Comparison of ENCODE assay signal across 1 cellular context in genomic region chr2:110691612-110692258, GRCh38.
A peak's percentile ranks its signal among the peaks of the same experiment; 100 is the strongest.
TF ChIP-seq lines count a peak whose summit lies in the region.

No MANE protein-coding gene starts in this region.

TF ChIP-seq in K562, 482 proteins besides CTCF, POLR2A, EP300 and RAD21 (continued from another document and continues in another):
- TF ChIP-seq ZFP91 (CRISPR knock-in tag; IDR thresholded peaks at IDR 0.05) (no peak), ZNF282 (CRISPR knock-in tag; IDR thresholded peaks at IDR 0.05) (no peak), ZNF586 (CRISPR knock-in tag; conservative IDR thresholded peaks at IDR 0.05) (no peak), SRSF9 (IDR thresholded peaks at IDR 0.05; ENCODE audit: borderline replicate concordance, low read depth, low read length) (no peak), SUPT5H (IDR thresholded peaks at IDR 0.05) (no peak), ZNF212 (CRISPR knock-in tag; IDR thresholded peaks at IDR 0.05) (no peak), HMBOX1 (IDR thresholded peaks at IDR 0.05) (peak; percentile 86; the same call in 1 of the 2 replicates), ZFP30 (CRISPR knock-in tag; IDR thresholded peaks at IDR 0.05; ENCODE audit: borderline replicate concordance) (no peak), XRCC3 (IDR thresholded peaks at IDR 0.05) (no peak), COPS2 (conservative IDR thresholded peaks at IDR 0.05) (no peak), ETV5 (CRISPR knock-in tag; IDR thresholded peaks at IDR 0.05; ENCODE audit: low read depth) (no peak), MTA1 (IDR thresholded peaks at IDR 0.05; ENCODE audit: borderline replicate concordance) (0 out of 2 replicates have a peak, but pooled peaks have one; percentile 19), ZMIZ1 (IDR thresholded peaks at IDR 0.05; ENCODE audit: low read depth in 2 of 2, low read length in 2 of 2) (no peak), ZNF3 (CRISPR knock-in tag; IDR thresholded peaks at IDR 0.05) (no peak), ZNF644 (tag; IDR thresholded peaks at IDR 0.05; ENCODE audit: low read depth) (no peak), NR2F6 (CRISPR knock-in tag; IDR thresholded peaks at IDR 0.05) (no peak), TCF3 (CRISPR knock-in tag; IDR thresholded peaks at IDR 0.05) (peak; percentile 79), ZSCAN32 (CRISPR knock-in tag; IDR thresholded peaks at IDR 0.05) (no peak), ZNF134 (CRISPR knock-in tag; conservative IDR thresholded peaks at IDR 0.05) (no peak), NFE2L1 (tag; IDR thresholded peaks at IDR 0.05; ENCODE audit: borderline replicate concordance, low read depth) (no peak), MBD1 (CRISPR knock-in tag; IDR thresholded peaks at IDR 0.05) (no peak), SMAD4 (CRISPR knock-in tag; conservative IDR thresholded peaks at IDR 0.05) (peak; percentile 89)
- TF ChIP-seq, protein P1, sequence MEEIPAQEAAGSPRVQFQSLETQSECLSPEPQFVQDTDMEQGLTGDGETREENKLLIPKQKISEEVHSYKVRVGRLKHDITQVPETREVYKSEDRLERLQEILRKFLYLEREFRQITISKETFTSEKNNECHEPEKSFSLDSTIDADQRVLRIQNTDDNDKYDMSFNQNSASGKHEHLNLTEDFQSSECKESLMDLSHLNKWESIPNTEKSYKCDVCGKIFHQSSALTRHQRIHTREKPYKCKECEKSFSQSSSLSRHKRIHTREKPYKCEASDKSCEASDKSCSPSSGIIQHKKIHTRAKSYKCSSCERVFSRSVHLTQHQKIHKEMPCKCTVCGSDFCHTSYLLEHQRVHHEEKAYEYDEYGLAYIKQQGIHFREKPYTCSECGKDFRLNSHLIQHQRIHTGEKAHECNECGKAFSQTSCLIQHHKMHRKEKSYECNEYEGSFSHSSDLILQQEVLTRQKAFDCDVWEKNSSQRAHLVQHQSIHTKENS (CRISPR knock-in tag; IDR thresholded peaks at IDR 0.05): no peak
- TF ChIP-seq, protein P2, sequence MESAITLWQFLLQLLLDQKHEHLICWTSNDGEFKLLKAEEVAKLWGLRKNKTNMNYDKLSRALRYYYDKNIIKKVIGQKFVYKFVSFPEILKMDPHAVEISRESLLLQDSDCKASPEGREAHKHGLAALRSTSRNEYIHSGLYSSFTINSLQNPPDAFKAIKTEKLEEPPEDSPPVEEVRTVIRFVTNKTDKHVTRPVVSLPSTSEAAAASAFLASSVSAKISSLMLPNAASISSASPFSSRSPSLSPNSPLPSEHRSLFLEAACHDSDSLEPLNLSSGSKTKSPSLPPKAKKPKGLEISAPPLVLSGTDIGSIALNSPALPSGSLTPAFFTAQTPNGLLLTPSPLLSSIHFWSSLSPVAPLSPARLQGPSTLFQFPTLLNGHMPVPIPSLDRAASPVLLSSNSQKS (CRISPR knock-in tag; IDR thresholded peaks at IDR 0.05): no peak
- TF ChIP-seq, protein P3, sequence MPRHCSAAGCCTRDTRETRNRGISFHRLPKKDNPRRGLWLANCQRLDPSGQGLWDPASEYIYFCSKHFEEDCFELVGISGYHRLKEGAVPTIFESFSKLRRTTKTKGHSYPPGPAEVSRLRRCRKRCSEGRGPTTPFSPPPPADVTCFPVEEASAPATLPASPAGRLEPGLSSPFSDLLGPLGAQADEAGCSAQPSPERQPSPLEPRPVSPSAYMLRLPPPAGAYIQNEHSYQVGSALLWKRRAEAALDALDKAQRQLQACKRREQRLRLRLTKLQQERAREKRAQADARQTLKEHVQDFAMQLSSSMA (CRISPR knock-in tag; IDR thresholded peaks at IDR 0.05): no peak
- TF ChIP-seq, protein P4, sequence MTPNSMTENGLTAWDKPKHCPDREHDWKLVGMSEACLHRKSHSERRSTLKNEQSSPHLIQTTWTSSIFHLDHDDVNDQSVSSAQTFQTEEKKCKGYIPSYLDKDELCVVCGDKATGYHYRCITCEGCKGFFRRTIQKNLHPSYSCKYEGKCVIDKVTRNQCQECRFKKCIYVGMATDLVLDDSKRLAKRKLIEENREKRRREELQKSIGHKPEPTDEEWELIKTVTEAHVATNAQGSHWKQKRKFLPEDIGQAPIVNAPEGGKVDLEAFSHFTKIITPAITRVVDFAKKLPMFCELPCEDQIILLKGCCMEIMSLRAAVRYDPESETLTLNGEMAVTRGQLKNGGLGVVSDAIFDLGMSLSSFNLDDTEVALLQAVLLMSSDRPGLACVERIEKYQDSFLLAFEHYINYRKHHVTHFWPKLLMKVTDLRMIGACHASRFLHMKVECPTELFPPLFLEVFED (CRISPR knock-in tag; conservative IDR thresholded peaks at IDR 0.05): no peak
- TF ChIP-seq, protein P5, sequence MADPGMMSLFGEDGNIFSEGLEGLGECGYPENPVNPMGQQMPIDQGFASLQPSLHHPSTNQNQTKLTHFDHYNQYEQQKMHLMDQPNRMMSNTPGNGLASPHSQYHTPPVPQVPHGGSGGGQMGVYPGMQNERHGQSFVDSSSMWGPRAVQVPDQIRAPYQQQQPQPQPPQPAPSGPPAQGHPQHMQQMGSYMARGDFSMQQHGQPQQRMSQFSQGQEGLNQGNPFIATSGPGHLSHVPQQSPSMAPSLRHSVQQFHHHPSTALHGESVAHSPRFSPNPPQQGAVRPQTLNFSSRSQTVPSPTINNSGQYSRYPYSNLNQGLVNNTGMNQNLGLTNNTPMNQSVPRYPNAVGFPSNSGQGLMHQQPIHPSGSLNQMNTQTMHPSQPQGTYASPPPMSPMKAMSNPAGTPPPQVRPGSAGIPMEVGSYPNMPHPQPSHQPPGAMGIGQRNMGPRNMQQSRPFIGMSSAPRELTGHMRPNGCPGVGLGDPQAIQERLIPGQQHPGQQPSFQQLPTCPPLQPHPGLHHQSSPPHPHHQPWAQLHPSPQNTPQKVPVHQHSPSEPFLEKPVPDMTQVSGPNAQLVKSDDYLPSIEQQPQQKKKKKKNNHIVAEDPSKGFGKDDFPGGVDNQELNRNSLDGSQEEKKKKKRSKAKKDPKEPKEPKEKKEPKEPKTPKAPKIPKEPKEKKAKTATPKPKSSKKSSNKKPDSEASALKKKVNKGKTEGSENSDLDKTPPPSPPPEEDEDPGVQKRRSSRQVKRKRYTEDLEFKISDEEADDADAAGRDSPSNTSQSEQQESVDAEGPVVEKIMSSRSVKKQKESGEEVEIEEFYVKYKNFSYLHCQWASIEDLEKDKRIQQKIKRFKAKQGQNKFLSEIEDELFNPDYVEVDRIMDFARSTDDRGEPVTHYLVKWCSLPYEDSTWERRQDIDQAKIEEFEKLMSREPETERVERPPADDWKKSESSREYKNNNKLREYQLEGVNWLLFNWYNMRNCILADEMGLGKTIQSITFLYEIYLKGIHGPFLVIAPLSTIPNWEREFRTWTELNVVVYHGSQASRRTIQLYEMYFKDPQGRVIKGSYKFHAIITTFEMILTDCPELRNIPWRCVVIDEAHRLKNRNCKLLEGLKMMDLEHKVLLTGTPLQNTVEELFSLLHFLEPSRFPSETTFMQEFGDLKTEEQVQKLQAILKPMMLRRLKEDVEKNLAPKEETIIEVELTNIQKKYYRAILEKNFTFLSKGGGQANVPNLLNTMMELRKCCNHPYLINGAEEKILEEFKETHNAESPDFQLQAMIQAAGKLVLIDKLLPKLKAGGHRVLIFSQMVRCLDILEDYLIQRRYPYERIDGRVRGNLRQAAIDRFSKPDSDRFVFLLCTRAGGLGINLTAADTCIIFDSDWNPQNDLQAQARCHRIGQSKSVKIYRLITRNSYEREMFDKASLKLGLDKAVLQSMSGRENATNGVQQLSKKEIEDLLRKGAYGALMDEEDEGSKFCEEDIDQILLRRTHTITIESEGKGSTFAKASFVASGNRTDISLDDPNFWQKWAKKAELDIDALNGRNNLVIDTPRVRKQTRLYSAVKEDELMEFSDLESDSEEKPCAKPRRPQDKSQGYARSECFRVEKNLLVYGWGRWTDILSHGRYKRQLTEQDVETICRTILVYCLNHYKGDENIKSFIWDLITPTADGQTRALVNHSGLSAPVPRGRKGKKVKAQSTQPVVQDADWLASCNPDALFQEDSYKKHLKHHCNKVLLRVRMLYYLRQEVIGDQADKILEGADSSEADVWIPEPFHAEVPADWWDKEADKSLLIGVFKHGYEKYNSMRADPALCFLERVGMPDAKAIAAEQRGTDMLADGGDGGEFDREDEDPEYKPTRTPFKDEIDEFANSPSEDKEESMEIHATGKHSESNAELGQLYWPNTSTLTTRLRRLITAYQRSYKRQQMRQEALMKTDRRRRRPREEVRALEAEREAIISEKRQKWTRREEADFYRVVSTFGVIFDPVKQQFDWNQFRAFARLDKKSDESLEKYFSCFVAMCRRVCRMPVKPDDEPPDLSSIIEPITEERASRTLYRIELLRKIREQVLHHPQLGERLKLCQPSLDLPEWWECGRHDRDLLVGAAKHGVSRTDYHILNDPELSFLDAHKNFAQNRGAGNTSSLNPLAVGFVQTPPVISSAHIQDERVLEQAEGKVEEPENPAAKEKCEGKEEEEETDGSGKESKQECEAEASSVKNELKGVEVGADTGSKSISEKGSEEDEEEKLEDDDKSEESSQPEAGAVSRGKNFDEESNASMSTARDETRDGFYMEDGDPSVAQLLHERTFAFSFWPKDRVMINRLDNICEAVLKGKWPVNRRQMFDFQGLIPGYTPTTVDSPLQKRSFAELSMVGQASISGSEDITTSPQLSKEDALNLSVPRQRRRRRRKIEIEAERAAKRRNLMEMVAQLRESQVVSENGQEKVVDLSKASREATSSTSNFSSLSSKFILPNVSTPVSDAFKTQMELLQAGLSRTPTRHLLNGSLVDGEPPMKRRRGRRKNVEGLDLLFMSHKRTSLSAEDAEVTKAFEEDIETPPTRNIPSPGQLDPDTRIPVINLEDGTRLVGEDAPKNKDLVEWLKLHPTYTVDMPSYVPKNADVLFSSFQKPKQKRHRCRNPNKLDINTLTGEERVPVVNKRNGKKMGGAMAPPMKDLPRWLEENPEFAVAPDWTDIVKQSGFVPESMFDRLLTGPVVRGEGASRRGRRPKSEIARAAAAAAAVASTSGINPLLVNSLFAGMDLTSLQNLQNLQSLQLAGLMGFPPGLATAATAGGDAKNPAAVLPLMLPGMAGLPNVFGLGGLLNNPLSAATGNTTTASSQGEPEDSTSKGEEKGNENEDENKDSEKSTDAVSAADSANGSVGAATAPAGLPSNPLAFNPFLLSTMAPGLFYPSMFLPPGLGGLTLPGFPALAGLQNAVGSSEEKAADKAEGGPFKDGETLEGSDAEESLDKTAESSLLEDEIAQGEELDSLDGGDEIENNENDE (IDR thresholded peaks at IDR 0.05; ENCODE audit: low read depth, low read length): no peak
- TF ChIP-seq, protein P6, sequence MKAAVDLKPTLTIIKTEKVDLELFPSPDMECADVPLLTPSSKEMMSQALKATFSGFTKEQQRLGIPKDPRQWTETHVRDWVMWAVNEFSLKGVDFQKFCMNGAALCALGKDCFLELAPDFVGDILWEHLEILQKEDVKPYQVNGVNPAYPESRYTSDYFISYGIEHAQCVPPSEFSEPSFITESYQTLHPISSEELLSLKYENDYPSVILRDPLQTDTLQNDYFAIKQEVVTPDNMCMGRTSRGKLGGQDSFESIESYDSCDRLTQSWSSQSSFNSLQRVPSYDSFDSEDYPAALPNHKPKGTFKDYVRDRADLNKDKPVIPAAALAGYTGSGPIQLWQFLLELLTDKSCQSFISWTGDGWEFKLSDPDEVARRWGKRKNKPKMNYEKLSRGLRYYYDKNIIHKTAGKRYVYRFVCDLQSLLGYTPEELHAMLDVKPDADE (conservative IDR thresholded peaks at IDR 0.05; ENCODE audit: control insufficient read depth, low read depth, low read length): no peak
